10 cellular contexts compared by ENCODE assay signal in the genomic region with DNA sequence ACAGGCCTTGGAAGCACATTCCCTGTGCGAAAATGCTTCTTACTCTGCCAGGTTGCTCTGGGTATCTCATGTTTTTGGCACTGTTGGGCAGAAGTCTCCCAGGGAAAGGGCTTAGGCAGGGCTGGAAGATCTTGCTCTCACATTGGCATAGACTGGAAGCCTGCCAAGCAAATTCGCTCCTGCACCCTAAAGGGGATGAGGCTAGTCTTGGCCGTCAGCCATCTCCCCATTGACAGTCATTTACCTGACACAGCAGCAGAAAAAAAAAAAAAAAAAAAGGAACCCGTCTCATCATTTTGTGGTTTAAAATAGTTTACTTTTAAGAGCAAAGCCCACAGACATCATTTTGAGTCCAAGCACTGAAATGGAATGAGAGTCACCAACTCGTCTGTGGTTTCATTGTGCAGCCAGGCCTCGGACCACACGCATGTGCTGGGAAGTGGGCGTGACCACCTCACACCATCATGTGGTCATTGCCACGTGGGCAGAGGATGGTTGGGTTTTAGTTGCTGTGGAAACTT.
DNase-seq lines count a peak whose midpoint lies in the region; TF ChIP-seq lines count a peak whose summit lies in the region.
"Had no signal": no experiment of that assay in that cellular context is flagged by ENCODE, and none has a peak within 500 bp of the region (broad histone marks: within the 10 kb centered on the region; RNA-seq: fewer than 3 reads in every experiment).

No MANE protein-coding gene starts in this region.

- peaks cover 24% of the 10 kb centered on the region for H3K4me1 ChIP-seq in GM23248 (ENCODE audit: insufficient read depth)
- no peaks in the 10 kb centered on the region for H3K4me1 ChIP-seq in right atrium auricular region

- H3F3A ChIP-seq in GM23248 (ENCODE audit: insufficient read depth) = peaks cover 23% of the 10 kb centered on the region

- H4K20me1 ChIP-seq in GM23248 (ENCODE audit: insufficient read depth) = no peaks in the 10 kb centered on the region

- 18 to 28% methylated on average over 9 of the region's 9 CpGs for WGBS in GM23248 (ENCODE audit: low coverage in 1 of 2, low lambda C conversion rate in 2 of 2, missing lambda C conversion rate in 2 of 2), 2 experiments

- CTCF ChIA-PET in BJ (lab: Yijun Ruan, JAX) = no interaction called here

- in situ Hi-C loops in GM23248 (cut with MboI) = no loop called here

- no peak overlapping the region for H3K4me3 ChIP-seq in BJ (ENCODE audit: low read depth, low read length)
- H3K4me3 ChIP-seq in GM23248 = no peak overlapping the region
- H3K4me3 ChIP-seq in epithelial cell of esophagus (ENCODE audit: low read length) = no peak overlapping the region
- no peak overlapping the region for H3K4me3 ChIP-seq in right atrium auricular region

- DNase-seq in BJ (ENCODE audit: low read depth) (peak; percentile 1), GM23248 (peak; percentile 88), NCI-H226 (peak; percentile 58), epithelial cell of esophagus (ENCODE audit: low read depth) (peak; percentile 85), NOMO-1 treated with DMSO at 0.1 percent for 48 hours (lab: John Stamatoyannopoulos, UW; ENCODE audit: unreplicated experiment) (no peak), right atrium auricular region (ENCODE audit: low spot score) (no peak), NAMALWA (ENCODE audit: low spot score) (no peak)
- no peak for DNase-seq in stimulated activated naive CD4-positive, alpha-beta T cell treated with Interleukin-2 at 50 U/mL for 16 hours (lab: John Stamatoyannopoulos, UW)
- DNase-seq: effector memory CD4-positive, alpha-beta T cell; NCI-H526 treated with DMSO at 0.1 percent for 48 hours had no signal

- peak overlapping the region; percentile 11 for H3K4me2 ChIP-seq in GM23248 (ENCODE audit: unreplicated experiment)

- no peaks in the 10 kb centered on the region for H3K27me3 ChIP-seq in BJ (ENCODE audit: control insufficient read depth, insufficient read depth, low read length)
- H3K27me3 ChIP-seq in GM23248 (replicated peaks; ENCODE audit: insufficient read depth) = peaks cover 3% of the 10 kb centered on the region
- H3K27me3 ChIP-seq in right atrium auricular region = no peaks in the 10 kb centered on the region

- 0 out of 2 replicates have a peak overlapping the region, but pooled peaks have one; percentile 35 for H3K9ac ChIP-seq in GM23248

- H3K27ac ChIP-seq in GM23248 (peak overlapping the region; percentile 75), right atrium auricular region (no peak overlapping the region)

- no peaks in the 10 kb centered on the region for H3K9me2 ChIP-seq in GM23248 (ENCODE audit: insufficient read depth)

- H3K79me2 ChIP-seq in GM23248 (ENCODE audit: insufficient read depth) = no peaks in the 10 kb centered on the region

- no peak overlapping the region; the same call in 1 of the 2 replicates for H2AFZ ChIP-seq in GM23248

- H3K9me3 ChIP-seq in GM23248 (ENCODE audit: low read depth) (no peaks in the 10 kb centered on the region), right atrium auricular region (no peaks in the 10 kb centered on the region)

- POLR2A ChIA-PET in BJ (lab: Charles Lee) = no interaction called here

- H3K36me3 ChIP-seq in BJ (ENCODE audit: control insufficient read depth, insufficient read depth, low read length) = no peaks in the 10 kb centered on the region
- H3K36me3 ChIP-seq in GM23248 (ENCODE audit: low read depth) = no peaks in the 10 kb centered on the region
- no peaks in the 10 kb centered on the region for H3K36me3 ChIP-seq in right atrium auricular region

- TF ChIP-seq CTCF in BJ (IDR thresholded peaks at IDR 0.05; ENCODE audit: insufficient read depth, low read depth, low read length) = no peak
- TF ChIP-seq CTCF in epithelial cell of esophagus (IDR thresholded peaks at IDR 0.05; ENCODE audit: insufficient read depth, low read depth, low read length, missing control alignments) = no peak
- no peak for TF ChIP-seq CTCF in right atrium auricular region (IDR thresholded peaks at IDR 0.05)

Comparison
In these comparisons a context has a peak if more than half of its experiments do, and no peak if none do; other contexts are left out.
1. DNase-seq: peak in BJ (single experiment), GM23248 (single experiment), NCI-H226 (single experiment) and epithelial cell of esophagus (single experiment); none in stimulated activated naive CD4-positive, alpha-beta T cell treated with Interleukin-2 at 50 U/mL for 16 hours (single experiment), NOMO-1 treated with DMSO at 0.1 percent for 48 hours (single experiment), right atrium auricular region (single experiment) and NAMALWA (single experiment).